Comparison of ENCODE assay signal across 9 cellular contexts in genomic region chr1:164320780-164321683, GRCh38.
DNase-seq lines count a peak whose midpoint lies in the region; ATAC-seq and TF ChIP-seq lines count a peak whose summit lies in the region.
"Had no signal": no experiment of that assay in that cellular context is flagged by ENCODE, and none has a peak within 500 bp of the region (broad histone marks: within the 10 kb centered on the region; RNA-seq: fewer than 3 reads in every experiment).

No MANE protein-coding gene starts in this region.

- H3K4me3 ChIP-seq in WERI-Rb-1 (ENCODE audit: low read depth, low read length) (peak overlapping the region; percentile 81), left ventricle myocardium inferior (peak overlapping the region; percentile 64), prostate gland (peak overlapping the region; percentile 28 to 40)

- H3K4me1 ChIP-seq in left ventricle myocardium inferior (peaks cover 12% of the 10 kb centered on the region), prostate gland (replicated peaks) (no peaks in the 10 kb centered on the region)

- DNase-seq in G401 (ENCODE audit: low spot score), result peak; percentile 47
- peak; percentile 82 for DNase-seq in WERI-Rb-1
- DNase-seq in left ventricle myocardium inferior, result peak; percentile 25
- DNase-seq in prostate gland (ENCODE audit: low spot score), result peak; percentile 20
- DNase-seq in HPDE6-E6E7 (ENCODE audit: extremely low spot score), result no peak
- DNase-seq in mucosa of gallbladder (ENCODE audit: low spot score), result no peak
- DNase-seq in activated CD4-positive, alpha-beta T cell treated with anti-CD3 and anti-CD28 coated beads, Interleukin-2, amount 50 U/mL, for 4 hours, result no peak
- DNase-seq: NCI-H2107 had no signal

- in situ Hi-C loops in G401 (cut with HindIII; ENCODE audit: low sequenced_read_pairs), result no loop called here

- H3K27ac ChIP-seq in WERI-Rb-1 (peak overlapping the region; percentile 6; the same call in 1 of the 2 replicates), left ventricle myocardium inferior (replicated peaks) (peak overlapping the region; percentile 16), prostate gland (peak overlapping the region; percentile 48 to 58)

- TF ChIP-seq POLR2A in prostate gland (IDR thresholded peaks at IDR 0.05), result no peak

- H3K27me3 ChIP-seq in WERI-Rb-1 (ENCODE audit: insufficient read depth, low read depth, severe bottlenecking) (no peaks in the 10 kb centered on the region), left ventricle myocardium inferior (ENCODE audit: low read depth) (peaks cover 11% of the 10 kb centered on the region), prostate gland (replicated peaks; ENCODE audit: insufficient read depth) (no peaks in the 10 kb centered on the region)

- no peaks in the 10 kb centered on the region for H3K36me3 ChIP-seq in WERI-Rb-1
- H3K36me3 ChIP-seq in left ventricle myocardium inferior, result no peaks in the 10 kb centered on the region
- no peaks in the 10 kb centered on the region for H3K36me3 ChIP-seq in prostate gland

- H3K9me3 ChIP-seq in WERI-Rb-1 (ENCODE audit: severe bottlenecking), result no peaks in the 10 kb centered on the region
- no peaks in the 10 kb centered on the region for H3K9me3 ChIP-seq in left ventricle myocardium inferior (replicated peaks)
- H3K9me3 ChIP-seq in prostate gland, result no peaks in the 10 kb centered on the region

- TF ChIP-seq CTCF in WERI-Rb-1 (IDR thresholded peaks at IDR 0.05; ENCODE audit: low read depth, low read length) (no peak), left ventricle myocardium inferior (IDR thresholded peaks at IDR 0.05; ENCODE audit: borderline replicate concordance) (no peak), prostate gland (IDR thresholded peaks at IDR 0.05) (no peak)

- intact Hi-C loops in left ventricle myocardium inferior (cut with micrococcal nuclease) (no loop called here), prostate gland (cut with DNase I) (no loop called here)

- no peak for ATAC-seq in HG03175 (IDR thresholded peaks at IDR 0.05; ENCODE audit: unreplicated experiment)

- 3% methylated on average over 42 of the region's 55 CpGs for WGBS in prostate gland

Comparison
In these comparisons a context has a peak if more than half of its experiments do, and no peak if none do; other contexts are left out.
1. DNase-seq: peak in G401 (single experiment), WERI-Rb-1 (single experiment), left ventricle myocardium inferior (single experiment) and prostate gland (single experiment); none in HPDE6-E6E7 (single experiment), mucosa of gallbladder (single experiment) and activated CD4-positive, alpha-beta T cell treated with anti-CD3 and anti-CD28 coated beads, Interleukin-2, amount 50 U/mL, for 4 hours (0 of 2).
2. Peak in every context shown above with its lines, with median percentiles within 50 percentile points of each other: H3K27ac ChIP-seq and H3K4me3 ChIP-seq.